ENCODE assay signal across 14 cellular contexts in the genomic region with DNA sequence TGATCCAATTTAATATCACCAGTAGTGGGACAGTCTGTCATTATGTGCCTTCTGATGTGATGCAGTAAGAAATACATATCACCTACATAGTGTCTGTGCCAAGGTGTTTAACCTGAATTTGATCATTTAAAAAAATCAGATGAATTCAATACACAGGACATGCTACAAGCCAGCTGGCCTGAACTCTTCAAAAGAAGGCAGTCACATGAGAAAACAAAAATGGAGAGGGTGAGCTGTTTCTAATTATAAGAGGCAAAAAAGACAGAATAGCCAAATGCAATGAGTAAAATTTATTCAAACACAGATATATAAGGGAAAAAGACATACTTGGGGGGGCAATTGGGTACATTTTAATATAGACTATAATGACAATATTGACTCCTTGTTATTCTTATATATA.
A peak's percentile ranks its signal among the peaks of the same experiment; 100 is the strongest.
DNase-seq lines count a peak whose midpoint lies in the region; ATAC-seq, FAIRE-seq and TF ChIP-seq lines count a peak whose summit lies in the region.
"Had no signal": no experiment of that assay in that cellular context is flagged by ENCODE, and none has a peak within 500 bp of the region (broad histone marks: within the 10 kb centered on the region; RNA-seq: fewer than 3 reads in every experiment).

No MANE protein-coding gene starts in this region.

- peaks cover 29% of the 10 kb centered on the region for H3K4me1 Mint-ChIP-seq in osteocyte (ENCODE audit: unreplicated experiment)
- peaks cover 4% of the 10 kb centered on the region for H3K4me1 Mint-ChIP-seq in activated CD4-positive, alpha-beta memory T cell treated with anti-CD3 and anti-CD28 coated beads, Interleukin-2, amount 10 ng/mL, durations not matched to agents 7 days and 5 days

- CTCF ChIA-PET in activated CD4-positive, alpha-beta memory T cell treated with anti-CD3 and anti-CD28 coated beads, Interleukin-2, amount 10 ng/mL, durations not matched to agents 7 days and 5 days (lab: Charles Lee) = interaction anchor here (2.2 to 2.6 kb wide), 2 partner anchors 10 to 161 kb away, joined by 6 read pairs; no protein-coding TSS in a partner anchor

- no peaks in the 10 kb centered on the region for H3K27me3 ChIP-seq in RWPE2 (ENCODE audit: insufficient read depth, poor library complexity, severe bottlenecking)
- H3K27me3 ChIP-seq: SJCRH30 had no signal

- TF ChIP-seq CTCF in RWPE2 (IDR thresholded peaks at IDR 0.05; ENCODE audit: poor library complexity, severe bottlenecking) = no peak
- no peak for TF ChIP-seq CTCF in fibroblast of mammary gland (conservative IDR thresholded peaks at IDR 0.05; ENCODE audit: control insufficient read depth, insufficient read depth, low read depth, low read length)
- no peak for TF ChIP-seq CTCF in osteocyte (IDR thresholded peaks at IDR 0.05)

- peak; percentile 18 for FAIRE-seq in GM18507 (lab: Jason Lieb, UNC)

- POLR2A ChIA-PET in activated CD4-positive, alpha-beta memory T cell treated with anti-CD3 and anti-CD28 coated beads, Interleukin-2, amount 10 ng/mL, durations not matched to agents 7 days and 5 days (lab: Charles Lee) = no interaction called here

- peak overlapping the region; percentile 9 for H3K27ac Mint-ChIP-seq in osteocyte (ENCODE audit: unreplicated experiment)
- no peak overlapping the region for H3K27ac Mint-ChIP-seq in activated CD4-positive, alpha-beta memory T cell treated with anti-CD3 and anti-CD28 coated beads, Interleukin-2, amount 10 ng/mL, durations not matched to agents 7 days and 5 days

- H3K9me3 ChIP-seq in RWPE2 (ENCODE audit: severe bottlenecking) = peaks cover 3% of the 10 kb centered on the region
- H3K9me3 ChIP-seq: SJCRH30 had no signal

- peaks cover 20% of the 10 kb centered on the region for H3K4me1 ChIP-seq in RWPE2 (ENCODE audit: insufficient read depth, poor library complexity, severe bottlenecking)
- H3K4me1 ChIP-seq: SJCRH30 had no signal

- no peak overlapping the region for H3K4me3 ChIP-seq in RWPE2 (ENCODE audit: severe bottlenecking)
- H3K4me3 ChIP-seq in fibroblast of mammary gland (ENCODE audit: control insufficient read depth, low read depth, low read length) = no peak overlapping the region
- H3K4me3 ChIP-seq: SJCRH30 had no signal

- DNase-seq in GM18507 (ENCODE audit: extremely low spot score, insufficient read length, low read depth) (no peak), RWPE2 (ENCODE audit: low spot score) (no peak), fibroblast of mammary gland (ENCODE audit: low read depth) (peak; percentile 45), osteocyte (ENCODE audit: extremely low spot score, unreplicated experiment) (no peak), HCEC 1CT (no peak)
- no peak for DNase-seq in activated CD4-positive, alpha-beta memory T cell treated with anti-CD3 and anti-CD28 coated beads, Interleukin-2, amount 10 ng/mL, durations not matched to agents 7 days and 5 days
- DNase-seq: GDM1, NCI-H1417 treated with DMSO at 0.1 percent for 48 hours, NCI-H1930, NCI-H526, SJCRH30 had no signal

- no peak overlapping the region for H3K4me3 Mint-ChIP-seq in osteocyte (ENCODE audit: unreplicated experiment)
- H3K4me3 Mint-ChIP-seq in activated CD4-positive, alpha-beta memory T cell treated with anti-CD3 and anti-CD28 coated beads, Interleukin-2, amount 10 ng/mL, durations not matched to agents 7 days and 5 days = no peak overlapping the region

- peaks cover 24% of the 10 kb centered on the region for H3K36me3 ChIP-seq in RWPE2 (ENCODE audit: low read depth)
- H3K36me3 ChIP-seq: SJCRH30 had no signal

- H3K27ac ChIP-seq in RWPE2 (ENCODE audit: poor library complexity, severe bottlenecking) = peak overlapping the region; percentile 44
- H3K27ac ChIP-seq: HL-60, SJCRH30 had no signal

- peaks cover 14% of the 10 kb centered on the region for H3K36me3 Mint-ChIP-seq in osteocyte (ENCODE audit: unreplicated experiment)
- H3K36me3 Mint-ChIP-seq in activated CD4-positive, alpha-beta memory T cell treated with anti-CD3 and anti-CD28 coated beads, Interleukin-2, amount 10 ng/mL, durations not matched to agents 7 days and 5 days (ENCODE audit: low read depth) = peaks cover 8% of the 10 kb centered on the region

- H3K27me3 Mint-ChIP-seq in osteocyte (ENCODE audit: unreplicated experiment) = no peaks in the 10 kb centered on the region
- no peaks in the 10 kb centered on the region for H3K27me3 Mint-ChIP-seq in activated CD4-positive, alpha-beta memory T cell treated with anti-CD3 and anti-CD28 coated beads, Interleukin-2, amount 10 ng/mL, durations not matched to agents 7 days and 5 days

- ATAC-seq in RWPE2 (ENCODE audit: low read depth) (no peak), HG03045 (IDR thresholded peaks at IDR 0.05; ENCODE audit: unreplicated experiment) (no peak), HG02973 (IDR thresholded peaks at IDR 0.05; ENCODE audit: unreplicated experiment) (no peak)

- peaks cover 5% of the 10 kb centered on the region for H3K9me3 Mint-ChIP-seq in osteocyte (ENCODE audit: unreplicated experiment)
- peaks cover 4% of the 10 kb centered on the region for H3K9me3 Mint-ChIP-seq in activated CD4-positive, alpha-beta memory T cell treated with anti-CD3 and anti-CD28 coated beads, Interleukin-2, amount 10 ng/mL, durations not matched to agents 7 days and 5 days
